In genomic region chr9:135249711-135250110, GRCh38 we compare ENCODE assay signal across 19 cellular contexts.
"Had no signal": no experiment of that assay in that cellular context is flagged by ENCODE, and none has a peak within 500 bp of the region (broad histone marks: within the 10 kb centered on the region; RNA-seq: fewer than 3 reads in every experiment).

No MANE protein-coding gene starts in this region.

- H3K36me3 ChIP-seq: esophagus muscularis mucosa, gastrocnemius medialis, ovary, right lobe of liver, transverse colon had no signal

- H3K4me1 ChIP-seq: esophagus muscularis mucosa, gastrocnemius medialis, testis, transverse colon had no signal

- H3K27ac ChIP-seq: epithelial cell of prostate, esophagus muscularis mucosa, gastrocnemius medialis, ovary, right lobe of liver, testis, transverse colon had no signal

- H3K4me3 Mint-ChIP-seq: central memory CD8-positive, alpha-beta T cell; dendritic cell treated with granulocyte-macrophage colony-stimulating factor and Interleukin-4, amounts not matched to agents 40 ng/mL and 50 ng/mL, for 4 days; naive thymus-derived CD4-positive, alpha-beta T cell; stimulated activated naive B cell treated with anti-CD40 and anti-IgM and Interleukin-4, amounts not matched to agents 10 μg/mL and 1 μg/mL and 100 μg/mL, for 72 hours; stimulated activated naive CD8-positive, alpha-beta T cell treated with anti-CD3 and anti-CD28 coated beads, Interleukin-15, amount 100 ng/mL, for 72 hours had no signal

- H3K36me3 Mint-ChIP-seq: naive thymus-derived CD4-positive, alpha-beta T cell; stimulated activated naive B cell treated with anti-CD40 and anti-IgM and Interleukin-4, amounts not matched to agents 10 μg/mL and 1 μg/mL and 100 μg/mL, for 72 hours had no signal

- FAIRE-seq: colon had no signal

- H3K27me3 ChIP-seq: ovary, right lobe of liver, testis had no signal

- H3K9me3 ChIP-seq: esophagus muscularis mucosa, gastrocnemius medialis, ovary, right lobe of liver, testis, transverse colon had no signal

- DNase-seq: effector memory CD8-positive, alpha-beta T cell; gastrocnemius medialis; islet precursor cell; mammary epithelial cell; naive thymus-derived CD4-positive, alpha-beta T cell; ovary; stimulated activated CD4-positive, alpha-beta T cell treated with anti-CD3 and anti-CD28 coated beads, Interleukin-2, amount 100 ng/mL, for 24 hours; stimulated activated CD4-positive, alpha-beta T cell treated with anti-CD3 and anti-CD28 coated beads, Interleukin-4, amount 100 ng/mL, for 4 hours; stimulated activated naive B cell treated with anti-CD40 and anti-IgM and Interleukin-4, amounts not matched to agents 10 μg/mL and 1 μg/mL and 100 μg/mL, for 72 hours; stimulated activated naive CD8-positive, alpha-beta T cell treated with anti-CD3 and anti-CD28 coated beads, Interleukin-15, amount 100 ng/mL, for 72 hours; testis; transverse colon had no signal

- H3K4me1 Mint-ChIP-seq: central memory CD8-positive, alpha-beta T cell; stimulated activated naive CD8-positive, alpha-beta T cell treated with anti-CD3 and anti-CD28 coated beads, Interleukin-15, amount 100 ng/mL, for 72 hours had no signal

- H3K4me3 ChIP-seq: esophagus muscularis mucosa, gastrocnemius medialis, ovary, right lobe of liver, testis, transverse colon had no signal

- ATAC-seq: effector memory CD8-positive, alpha-beta T cell; gastrocnemius medialis; naive thymus-derived CD4-positive, alpha-beta T cell; right lobe of liver; stimulated activated naive B cell treated with anti-CD40 and anti-IgM and Interleukin-4, amounts not matched to agents 10 μg/mL and 1 μg/mL and 100 μg/mL, for 72 hours; stimulated activated naive CD8-positive, alpha-beta T cell treated with anti-CD3 and anti-CD28 coated beads, Interleukin-15, amount 100 ng/mL, for 72 hours had no signal

- H3K27ac Mint-ChIP-seq: dendritic cell treated with granulocyte-macrophage colony-stimulating factor and Interleukin-4, amounts not matched to agents 40 ng/mL and 50 ng/mL, for 4 days; effector memory CD8-positive, alpha-beta T cell; naive thymus-derived CD4-positive, alpha-beta T cell; progenitor cell of endocrine pancreas; stimulated activated naive B cell treated with anti-CD40 and anti-IgM and Interleukin-4, amounts not matched to agents 10 μg/mL and 1 μg/mL and 100 μg/mL, for 72 hours; stimulated activated naive CD8-positive, alpha-beta T cell treated with anti-CD3 and anti-CD28 coated beads, Interleukin-15, amount 100 ng/mL, for 72 hours had no signal

- H3K9me3 Mint-ChIP-seq: central memory CD8-positive, alpha-beta T cell; dendritic cell treated with granulocyte-macrophage colony-stimulating factor and Interleukin-4, amounts not matched to agents 40 ng/mL and 50 ng/mL, for 4 days; effector memory CD8-positive, alpha-beta T cell; naive thymus-derived CD4-positive, alpha-beta T cell; stimulated activated naive B cell treated with anti-CD40 and anti-IgM and Interleukin-4, amounts not matched to agents 10 μg/mL and 1 μg/mL and 100 μg/mL, for 72 hours; stimulated activated naive CD8-positive, alpha-beta T cell treated with anti-CD3 and anti-CD28 coated beads, Interleukin-15, amount 100 ng/mL, for 72 hours had no signal
